In the genomic region with DNA sequence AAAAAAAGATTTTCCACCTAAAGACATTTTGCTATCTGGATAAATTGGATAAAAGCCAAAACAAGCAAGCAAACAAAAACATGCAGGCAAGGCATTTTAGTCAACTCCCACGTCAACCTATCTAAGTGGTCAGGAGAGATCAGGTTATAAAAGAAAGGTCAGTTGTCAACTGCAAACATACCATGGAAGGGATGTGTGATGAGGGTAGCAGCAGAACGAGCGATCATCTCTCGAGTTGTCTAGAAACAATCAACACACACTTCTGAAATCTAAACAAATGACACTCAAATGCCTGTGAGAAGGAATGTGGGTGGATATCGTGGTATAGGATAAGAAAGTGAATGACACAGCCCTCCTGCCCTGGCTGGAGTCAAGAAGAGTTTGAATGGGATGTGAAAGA, we compare ENCODE assay signal across 24 cellular contexts. TPM values are rescaled to one million over a fixed set of nuclear protein-coding genes. Genes with fewer than 3 reads are reported as not detected.
DNase-seq lines count a peak whose midpoint lies in the region; ATAC-seq lines count a peak whose summit lies in the region.
"Had no signal": no experiment of that assay in that cellular context is flagged by ENCODE, and none has a peak within 500 bp of the region (broad histone marks: within the 10 kb centered on the region; RNA-seq: fewer than 3 reads in every experiment).

No MANE protein-coding gene starts in this region.

- H3K4me1 Mint-ChIP-seq in activated T-cell treated with anti-CD3 and anti-CD28 coated beads, Interleukin-2, amount 50 U/mL, for 24 hours (ENCODE audit: low read depth) = no peaks in the 10 kb centered on the region
- no peaks in the 10 kb centered on the region for H3K4me1 Mint-ChIP-seq in activated T-cell treated with anti-CD3 and anti-CD28 coated beads, Interleukin-2, amount 50 U/mL, for 4 hours (ENCODE audit: low read depth)
- H3K4me1 Mint-ChIP-seq: activated naive CD8-positive, alpha-beta T cell treated with anti-CD3 and anti-CD28 coated beads, Interleukin-2, amount 50 U/mL, for 24 hours; activated T-helper 17 cell treated with anti-CD3 and anti-CD28 coated beads, Interleukin-2, amount 50 U/mL, for 72 hours; T-helper 17 cell had no signal

- H2AFZ ChIP-seq in mesenchymal stem cell (ENCODE audit: low read depth, low read length) = no peak overlapping the region

- H3K27me3 Mint-ChIP-seq in activated T-cell treated with anti-CD3 and anti-CD28 coated beads, Interleukin-2, amount 50 U/mL, for 24 hours = no peaks in the 10 kb centered on the region
- no peaks in the 10 kb centered on the region for H3K27me3 Mint-ChIP-seq in activated T-cell treated with anti-CD3 and anti-CD28 coated beads, Interleukin-2, amount 50 U/mL, for 4 hours (ENCODE audit: low read depth)
- H3K27me3 Mint-ChIP-seq: activated naive CD8-positive, alpha-beta T cell treated with anti-CD3 and anti-CD28 coated beads, Interleukin-2, amount 50 U/mL, for 24 hours; activated T-helper 17 cell treated with anti-CD3 and anti-CD28 coated beads, Interleukin-2, amount 50 U/mL, for 72 hours; T-helper 17 cell had no signal

- H3K9me3 Mint-ChIP-seq in activated T-cell treated with anti-CD3 and anti-CD28 coated beads, Interleukin-2, amount 50 U/mL, for 24 hours = no peaks in the 10 kb centered on the region
- no peaks in the 10 kb centered on the region for H3K9me3 Mint-ChIP-seq in activated T-cell treated with anti-CD3 and anti-CD28 coated beads, Interleukin-2, amount 50 U/mL, for 4 hours
- H3K9me3 Mint-ChIP-seq: activated naive CD8-positive, alpha-beta T cell treated with anti-CD3 and anti-CD28 coated beads, Interleukin-2, amount 50 U/mL, for 24 hours; activated T-helper 17 cell treated with anti-CD3 and anti-CD28 coated beads, Interleukin-2, amount 50 U/mL, for 72 hours had no signal

- WGBS in mesenchymal stem cell = no CpG with 5 or more reads among the region's 5 CpGs

- ATAC-seq in activated T-cell treated with anti-CD3 and anti-CD28 coated beads, Interleukin-2, amount 50 U/mL, for 4 hours = no peak
- ATAC-seq: activated naive CD8-positive, alpha-beta T cell treated with anti-CD3 and anti-CD28 coated beads, Interleukin-2, amount 50 U/mL, for 24 hours; activated T-helper 17 cell treated with anti-CD3 and anti-CD28 coated beads, Interleukin-2, amount 50 U/mL, for 72 hours; psoas muscle; T-helper 17 cell had no signal

- H3K4me3 Mint-ChIP-seq in activated T-cell treated with anti-CD3 and anti-CD28 coated beads, Interleukin-2, amount 50 U/mL, for 24 hours = no peak overlapping the region
- no peak overlapping the region for H3K4me3 Mint-ChIP-seq in activated T-cell treated with anti-CD3 and anti-CD28 coated beads, Interleukin-2, amount 50 U/mL, for 4 hours
- H3K4me3 Mint-ChIP-seq: activated naive CD8-positive, alpha-beta T cell treated with anti-CD3 and anti-CD28 coated beads, Interleukin-2, amount 50 U/mL, for 24 hours; activated T-helper 17 cell treated with anti-CD3 and anti-CD28 coated beads, Interleukin-2, amount 50 U/mL, for 72 hours; T-helper 17 cell had no signal

- peaks cover 10% of the 10 kb centered on the region for H3K79me1 ChIP-seq in mesenchymal stem cell (replicated peaks; ENCODE audit: low read length, poor library complexity, severe bottlenecking)

- H2BK120ac ChIP-seq in mesenchymal stem cell (ENCODE audit: low read depth, low read length) = no peak overlapping the region

- H3K27me3 ChIP-seq in mesenchymal stem cell (ENCODE audit: control insufficient read depth in 1 of 2, insufficient read depth in 1 of 2, low read length in 2 of 2) = no peaks in the 10 kb centered on the region
- H3K27me3 ChIP-seq: BLaER1, neutrophil had no signal

- H3K9ac ChIP-seq in mesenchymal stem cell (ENCODE audit: low read length) = no peak overlapping the region
- H3K9ac ChIP-seq: BLaER1 had no signal

- no peak overlapping the region for H4K91ac ChIP-seq in mesenchymal stem cell (ENCODE audit: low read length)

- no peak overlapping the region for H3K23ac ChIP-seq in mesenchymal stem cell (ENCODE audit: low read length in 2 of 2)

- no peak overlapping the region for H3K18ac ChIP-seq in mesenchymal stem cell (ENCODE audit: low read depth in 1 of 2, low read length in 2 of 2)

- no peak overlapping the region for H3K4ac ChIP-seq in mesenchymal stem cell (ENCODE audit: low read depth in 1 of 2, low read length in 2 of 2)

- H3K27ac ChIP-seq in mesenchymal stem cell (ENCODE audit: low read length, poor library complexity, severe bottlenecking) = no peak overlapping the region
- H3K27ac ChIP-seq: BLaER1, HL-60, neutrophil, psoas muscle, SK-N-MC had no signal

- no peak overlapping the region for H2BK15ac ChIP-seq in mesenchymal stem cell (ENCODE audit: low read depth, poor library complexity, severe bottlenecking)

- H3K4me2 ChIP-seq in mesenchymal stem cell (ENCODE audit: low read length, poor library complexity, severe bottlenecking) = no peak overlapping the region
- H3K4me2 ChIP-seq: BLaER1 had no signal

- no peaks in the 10 kb centered on the region for H3K4me1 ChIP-seq in mesenchymal stem cell (ENCODE audit: control insufficient read depth, insufficient read depth, low read depth, low read length)
- H3K4me1 ChIP-seq: BLaER1, psoas muscle had no signal

- H2AK5ac ChIP-seq in mesenchymal stem cell (ENCODE audit: low read length, severe bottlenecking) = no peak overlapping the region

- no peak overlapping the region for H2BK12ac ChIP-seq in mesenchymal stem cell (ENCODE audit: low read length in 2 of 2)

- no peak for DNase-seq in activated T-cell treated with anti-CD3 and anti-CD28 coated beads, Interleukin-2, amount 50 U/mL, for 24 hours
- no peak for DNase-seq in activated T-cell treated with anti-CD3 and anti-CD28 coated beads, Interleukin-2, amount 50 U/mL, for 4 hours
- peak; percentile 26 for DNase-seq in astrocyte of the hippocampus (ENCODE audit: low read depth, low spot score)
- peak; percentile 32 for DNase-seq in mesenchymal stem cell
- no peak for DNase-seq in NCI-H446 treated with DMSO at 0.1 percent for 48 hours (lab: John Stamatoyannopoulos, UW)
- no peak for DNase-seq in C1 segment of cervical spinal cord (lab: John Stamatoyannopoulos, UW)
- DNase-seq: activated CD4-positive, alpha-beta T cell treated with anti-CD3 and anti-CD28 coated beads, Interleukin-2, amount 50 U/mL, for 1 hour; activated naive CD8-positive, alpha-beta T cell treated with anti-CD3 and anti-CD28 coated beads, Interleukin-2, amount 50 U/mL, for 24 hours; Caco-2; cortex of kidney; EL; GOT3; mammary epithelial cell; NCI-H2171; psoas muscle; RPMI8226; T-helper 17 cell had no signal

- H3K4me3 ChIP-seq in mesenchymal stem cell (ENCODE audit: insufficient read depth in 1 of 2, low read depth in 1 of 2, low read length in 2 of 2) = no peak overlapping the region
- H3K4me3 ChIP-seq: BLaER1, psoas muscle, SK-N-MC had no signal

- H4K8ac ChIP-seq in mesenchymal stem cell (ENCODE audit: low read length) = no peak overlapping the region

- H3K36me3 ChIP-seq in mesenchymal stem cell (ENCODE audit: control insufficient read depth in 1 of 2, insufficient read depth in 2 of 2, low read depth in 1 of 2, low read length in 2 of 2) = peaks cover 37 to 83% of the 10 kb centered on the region in 2 experiments

- H3K9me3 ChIP-seq in mesenchymal stem cell (ENCODE audit: control insufficient read depth, low read length) = no peaks in the 10 kb centered on the region
- H3K9me3 ChIP-seq: BLaER1, Caco-2, neutrophil, psoas muscle had no signal

- no peak overlapping the region for H2BK5ac ChIP-seq in mesenchymal stem cell (ENCODE audit: low read depth, low read length, poor library complexity, severe bottlenecking)

- peak overlapping the region; percentile 1 for H3K27ac Mint-ChIP-seq in activated T-cell treated with anti-CD3 and anti-CD28 coated beads, Interleukin-2, amount 50 U/mL, for 24 hours
- H3K27ac Mint-ChIP-seq: activated naive CD8-positive, alpha-beta T cell treated with anti-CD3 and anti-CD28 coated beads, Interleukin-2, amount 50 U/mL, for 24 hours; activated T-helper 17 cell treated with anti-CD3 and anti-CD28 coated beads, Interleukin-2, amount 50 U/mL, for 72 hours had no signal

- no peak overlapping the region for H3K14ac ChIP-seq in mesenchymal stem cell (ENCODE audit: low read length in 2 of 2)

- peaks cover 95% of the 10 kb centered on the region for H3K36me3 Mint-ChIP-seq in activated T-cell treated with anti-CD3 and anti-CD28 coated beads, Interleukin-2, amount 50 U/mL, for 24 hours (ENCODE audit: low read depth)
- H3K36me3 Mint-ChIP-seq in activated T-cell treated with anti-CD3 and anti-CD28 coated beads, Interleukin-2, amount 50 U/mL, for 4 hours (ENCODE audit: insufficient read depth) = peaks cover 35% of the 10 kb centered on the region

RNA-seq across cellular contexts. Expression of a gene that starts 10.9 kb away (rescaled TPM):
- total RNA-seq in activated T-cell treated with anti-CD3 and anti-CD28 coated beads, Interleukin-2, amount 50 U/mL, for 4 hours = 100 to 1,000 TPM; 122 to 147 (median 128) TPM
- 140 TPM for polyA plus RNA-seq in mesenchymal stem cell (2013, experiment 1 of 2)
- polyA plus RNA-seq in mesenchymal stem cell (2013, experiment 2 of 2) = 148 TPM

RNA-seq across cellular contexts. Expression of a gene that starts 37.3 kb away (rescaled TPM):
- total RNA-seq in activated T-cell treated with anti-CD3 and anti-CD28 coated beads, Interleukin-2, amount 50 U/mL, for 4 hours = under 1 TPM in 1 of 3 donors, not detected in 2; 0.18 TPM
- polyA plus RNA-seq in mesenchymal stem cell (2013, experiment 1 of 2) = 0.04 TPM
- 0.04 TPM for polyA plus RNA-seq in mesenchymal stem cell (2013, experiment 2 of 2)
- polyA plus RNA-seq: mammary epithelial cell had no signal

RNA-seq across cellular contexts. Expression of a gene that starts 45.0 kb away (rescaled TPM):
- total RNA-seq in activated T-cell treated with anti-CD3 and anti-CD28 coated beads, Interleukin-2, amount 50 U/mL, for 4 hours = under 1 TPM in 1 of 3 donors, not detected in 2; 0.13 TPM
- polyA plus RNA-seq in mesenchymal stem cell (2013, experiment 1 of 2) = not detected
- polyA plus RNA-seq in mesenchymal stem cell (2013, experiment 2 of 2) = not detected
- total RNA-seq: activated T-helper 17 cell treated with anti-CD3 and anti-CD28 coated beads, Interleukin-2, amount 50 U/mL, for 72 hours; Caco-2; kidney epithelial cell; mammary epithelial cell; MCF 10A had no signal
- polyA plus RNA-seq: mammary epithelial cell had no signal

RNA-seq across cellular contexts. Expression of a gene that starts 52.6 kb away (rescaled TPM):
- total RNA-seq in activated T-cell treated with anti-CD3 and anti-CD28 coated beads, Interleukin-2, amount 50 U/mL, for 4 hours = 100 to 1,000 TPM; 164 to 174 (median 170) TPM
- polyA plus RNA-seq in mesenchymal stem cell (2013, experiment 1 of 2) = 76.5 TPM
- 83.4 TPM for polyA plus RNA-seq in mesenchymal stem cell (2013, experiment 2 of 2)

RNA-seq across cellular contexts. Expression of a gene that starts 52.7 kb away (rescaled TPM):
- total RNA-seq in activated T-cell treated with anti-CD3 and anti-CD28 coated beads, Interleukin-2, amount 50 U/mL, for 4 hours = 10 to 100 TPM; 19.6 to 24.7 (median 21.5) TPM
- polyA plus RNA-seq in mesenchymal stem cell (2013, experiment 1 of 2) = 8.3 TPM
- polyA plus RNA-seq in mesenchymal stem cell (2013, experiment 2 of 2) = 8.3 TPM

Comparison
In these comparisons a context has a peak if more than half of its experiments do, and no peak if none do; other contexts are left out.
1. DNase-seq: peak in astrocyte of the hippocampus (single experiment) and mesenchymal stem cell (single experiment); none in activated T-cell treated with anti-CD3 and anti-CD28 coated beads, Interleukin-2, amount 50 U/mL, for 24 hours (single experiment), activated T-cell treated with anti-CD3 and anti-CD28 coated beads, Interleukin-2, amount 50 U/mL, for 4 hours (single experiment), NCI-H446 treated with DMSO at 0.1 percent for 48 hours (single experiment) and C1 segment of cervical spinal cord (0 of 14).